ENCODE assay signal across 1 cellular context in the genomic region with DNA sequence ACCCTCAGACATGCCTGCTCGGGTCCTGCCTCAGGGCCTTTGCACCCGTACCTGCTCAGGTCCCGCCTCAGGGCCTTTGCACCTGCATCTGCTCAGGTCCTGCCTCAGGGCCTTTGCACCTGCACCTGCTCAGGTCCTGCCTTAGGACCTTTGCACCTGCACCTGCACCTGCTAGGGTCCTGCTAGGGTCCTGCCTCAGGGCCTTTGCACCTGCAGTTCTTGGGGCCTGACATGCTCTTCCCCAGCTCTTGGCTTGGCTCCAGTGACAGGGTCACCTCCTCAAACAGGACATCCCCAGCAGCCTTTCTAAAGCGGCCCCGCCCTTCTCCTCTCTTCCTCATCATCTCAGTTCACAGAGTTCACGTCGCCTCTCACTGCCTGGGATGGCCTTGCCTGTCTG.
TF ChIP-seq lines count a peak whose summit lies in the region.

No MANE protein-coding gene starts in this region.

TF ChIP-seq in GM12891, 5 proteins besides CTCF, POLR2A, EP300 and RAD21 (continued from another document):
- TF ChIP-seq TAF1 (IDR thresholded peaks at IDR 0.05; ENCODE audit: low read depth, low read length), result no peak
